8 cellular contexts compared by ENCODE assay signal in the genomic region with DNA sequence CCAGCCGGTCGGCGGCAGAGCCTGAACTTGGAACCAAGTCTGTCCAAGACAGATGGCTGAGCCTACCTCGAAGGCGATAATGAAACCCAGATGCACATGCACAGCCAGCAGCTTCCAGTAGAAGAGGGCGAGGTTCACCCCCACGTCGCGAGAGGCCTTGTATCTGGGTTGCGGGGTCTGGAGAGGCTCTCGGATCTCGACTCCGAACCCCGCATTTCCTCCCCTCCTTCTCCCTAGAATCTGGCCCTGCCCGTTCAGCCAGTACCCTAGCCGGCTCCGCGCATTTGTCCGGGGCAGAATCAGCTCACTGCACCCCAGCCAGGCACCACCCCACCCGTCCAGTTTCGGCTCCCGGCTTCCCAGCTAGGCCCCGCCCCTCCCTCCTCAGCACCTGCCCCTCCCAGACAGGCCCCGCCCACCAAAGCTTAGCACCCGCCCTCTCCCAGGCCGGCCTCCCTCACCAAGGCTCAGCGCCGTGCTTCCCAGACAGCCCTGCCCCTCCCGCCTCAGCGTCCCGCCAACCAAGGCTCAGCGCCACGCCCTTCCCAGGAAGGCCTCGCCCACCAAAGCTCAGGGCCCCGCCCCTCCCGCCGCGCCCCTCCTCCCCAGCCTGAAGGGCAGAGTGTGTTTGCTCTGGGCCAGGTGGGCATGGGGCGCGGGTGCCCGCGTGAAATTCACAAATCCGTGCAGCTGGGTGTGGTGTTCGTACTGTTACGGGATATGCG. TPM values are rescaled to one million over a fixed set of nuclear protein-coding genes. Genes with fewer than 3 reads are reported as not detected.
DNase-seq lines count a peak whose midpoint lies in the region; ATAC-seq and TF ChIP-seq lines count a peak whose summit lies in the region.

No MANE protein-coding gene starts in this region.

- no peak overlapping the region for H2BK5ac ChIP-seq in trophoblast cell (ENCODE audit: low read depth, low read length, poor library complexity)

- DNase-seq in GM04503 (ENCODE audit: low read depth) (peak; percentile 56), HFF-Myc (ENCODE audit: extremely low read depth, low read depth) (peak; percentile 87), NCI-H1092 (lab: John Stamatoyannopoulos, UW) (peak; percentile 95), SW 1271 (lab: John Stamatoyannopoulos, UW) (peak; percentile 24 to 46), cardiac septum (ENCODE audit: low spot score) (peak; percentile 99), trophoblast cell (peak; percentile 94 to 96), tibial nerve (ENCODE audit: low spot score in 2 of 2) (peak; percentile 98)
- DNase-seq in activated naive CD8-positive, alpha-beta T cell treated with anti-CD3 and anti-CD28 coated beads, Interleukin-2, amount 50 U/mL, for 24 hours: peak; percentile 95

- H3K27ac Mint-ChIP-seq in activated naive CD8-positive, alpha-beta T cell treated with anti-CD3 and anti-CD28 coated beads, Interleukin-2, amount 50 U/mL, for 24 hours: no peak overlapping the region

- H3K9ac ChIP-seq in trophoblast cell (ENCODE audit: low read length): no peak overlapping the region

- intact Hi-C loops in cardiac septum (cut with DNase I): no loop called here

- peaks cover 4% of the 10 kb centered on the region for H3K27me3 Mint-ChIP-seq in activated naive CD8-positive, alpha-beta T cell treated with anti-CD3 and anti-CD28 coated beads, Interleukin-2, amount 50 U/mL, for 24 hours

- no peak overlapping the region for H4K91ac ChIP-seq in trophoblast cell (ENCODE audit: low read depth, low read length)

- H3K4me3 ChIP-seq in HFF-Myc (replicated peaks; ENCODE audit: low read depth, low read length) (peak overlapping the region; percentile 33), trophoblast cell (ENCODE audit: low read depth, low read length) (peak overlapping the region; percentile 49), tibial nerve (peak overlapping the region; percentile 31 to 62 (median 41))

- H3K9me3 ChIP-seq in trophoblast cell (ENCODE audit: insufficient read depth, low read depth, low read length) (peaks cover 6% of the 10 kb centered on the region), tibial nerve (no peaks in the 10 kb centered on the region)

- peak overlapping the region; percentile 67 for H4K12ac ChIP-seq in trophoblast cell (ENCODE audit: low read depth, low read length)

- no peak overlapping the region for H2AK5ac ChIP-seq in trophoblast cell (ENCODE audit: low read length)

- peak overlapping the region; percentile 26 for H2BK120ac ChIP-seq in trophoblast cell (ENCODE audit: insufficient read depth, low read length, poor library complexity)

- no peak overlapping the region for H2BK12ac ChIP-seq in trophoblast cell (ENCODE audit: low read length)

- peaks cover 19 to 22% of the 10 kb centered on the region in 2 experiments for H3K4me1 ChIP-seq in trophoblast cell (ENCODE audit: control insufficient read depth in 1 of 2, insufficient read depth in 2 of 2, low read length in 2 of 2)
- H3K4me1 ChIP-seq in tibial nerve: peaks cover 0 to 25% (median 4%) of the 10 kb centered on the region in 4 donors

- peaks cover 8% of the 10 kb centered on the region for H3K79me1 ChIP-seq in trophoblast cell (ENCODE audit: low read length)

- no peaks in the 10 kb centered on the region for H3K36me3 Mint-ChIP-seq in activated naive CD8-positive, alpha-beta T cell treated with anti-CD3 and anti-CD28 coated beads, Interleukin-2, amount 50 U/mL, for 24 hours (ENCODE audit: low read depth)

- no peak overlapping the region for H3K18ac ChIP-seq in trophoblast cell (ENCODE audit: low read length)

- H3K79me2 ChIP-seq in trophoblast cell (ENCODE audit: control insufficient read depth, insufficient read depth, low read length, poor library complexity): peaks cover 2% of the 10 kb centered on the region

- ATAC-seq in activated naive CD8-positive, alpha-beta T cell treated with anti-CD3 and anti-CD28 coated beads, Interleukin-2, amount 50 U/mL, for 24 hours: peak; percentile 97

- peak in 1 of 2 donors; percentile 43 for TF ChIP-seq POLR2A in tibial nerve (IDR thresholded peaks at IDR 0.05)

- H3K4me2 ChIP-seq in trophoblast cell (ENCODE audit: low read length): peak overlapping the region; percentile 74

- peak overlapping the region; percentile 61 for H2AFZ ChIP-seq in trophoblast cell (ENCODE audit: insufficient read depth, low read length, poor library complexity)

- no peak for TF ChIP-seq CTCF in HFF-Myc (IDR thresholded peaks at IDR 0.05; ENCODE audit: low read depth, low read length, missing control alignments)
- TF ChIP-seq CTCF in tibial nerve (IDR thresholded peaks at IDR 0.05): no peak

- H4K8ac ChIP-seq in trophoblast cell (ENCODE audit: low read depth, low read length): peak overlapping the region; percentile 78

- H3K27ac ChIP-seq in trophoblast cell (ENCODE audit: low read depth, low read length) (no peak overlapping the region), tibial nerve (peak overlapping the region; percentile 37 to 76 (median 60))

- WGBS in trophoblast cell (ENCODE audit: extremely low coverage, insufficient coverage, insufficient read length): no CpG with 5 or more reads among the region's 46 CpGs
- WGBS in tibial nerve, 2 donors: 2 to 3% methylated on average over 20 to 34 of the region's 46 CpGs

- H3K9me3 Mint-ChIP-seq in activated naive CD8-positive, alpha-beta T cell treated with anti-CD3 and anti-CD28 coated beads, Interleukin-2, amount 50 U/mL, for 24 hours: no peaks in the 10 kb centered on the region

- peak overlapping the region; percentile 79 for H3K4me3 Mint-ChIP-seq in activated naive CD8-positive, alpha-beta T cell treated with anti-CD3 and anti-CD28 coated beads, Interleukin-2, amount 50 U/mL, for 24 hours

- peaks cover 15% of the 10 kb centered on the region for H3K4me1 Mint-ChIP-seq in activated naive CD8-positive, alpha-beta T cell treated with anti-CD3 and anti-CD28 coated beads, Interleukin-2, amount 50 U/mL, for 24 hours

- TF ChIP-seq EP300 in tibial nerve (IDR thresholded peaks at IDR 0.05): peak in 1 of 2 donors; percentile 16

- H3K36me3 ChIP-seq in trophoblast cell (ENCODE audit: control insufficient read depth in 1 of 2, insufficient read depth in 2 of 2, low read length in 2 of 2) (no peaks in the 10 kb centered on the region), tibial nerve (no peaks in the 10 kb centered on the region)

- H3K4ac ChIP-seq in trophoblast cell (ENCODE audit: low read depth, low read length): peak overlapping the region; percentile 35

- peak overlapping the region; percentile 56 for H3K14ac ChIP-seq in trophoblast cell (ENCODE audit: low read length)

- H3K27me3 ChIP-seq in trophoblast cell (ENCODE audit: insufficient read depth, low read length) (no peaks in the 10 kb centered on the region), tibial nerve (no peaks in the 10 kb centered on the region)

- no peak overlapping the region for H3K23ac ChIP-seq in trophoblast cell (ENCODE audit: low read length)

RNA-seq across cellular contexts. Expression of a gene that starts 4.8 kb away (rescaled TPM):
- 1.3 TPM for total RNA-seq in cardiac septum
- 10.9 and 12.8 TPM in 2 replicates for polyA plus RNA-seq in trophoblast cell (2013)
- 10 to 100 TPM in 2 of 4 donors, 1 to 10 TPM in 2; 7.8 to 19.3 (median 11.1) TPM for total RNA-seq in tibial nerve

RNA-seq across cellular contexts. Expression of a gene that starts 19.8 kb away (rescaled TPM):
- 10.6 TPM for total RNA-seq in cardiac septum
- 1.8 and 4.1 TPM in 2 replicates for polyA plus RNA-seq in trophoblast cell (2013)
- 10 to 100 TPM in 2 of 4 donors, 1 to 10 TPM in 2; 3.6 to 14.4 (median 9.6) TPM for total RNA-seq in tibial nerve

Comparison
In these comparisons a context has a peak if more than half of its experiments do, and no peak if none do; other contexts are left out.
1. DNase-seq: peak in every context shown above with its lines; median percentile 99 in cardiac septum; 98 in tibial nerve; 95 in NCI-H1092; 95 in activated naive CD8-positive, alpha-beta T cell treated with anti-CD3 and anti-CD28 coated beads, Interleukin-2, amount 50 U/mL, for 24 hours; 95 in trophoblast cell; 87 in HFF-Myc; 56 in GM04503; 35 in SW 1271.